In genomic region chr1:110600716-110601115, GRCh38 we compare ENCODE assay signal across 17 cellular contexts. TPM values are rescaled to one million over a fixed set of nuclear protein-coding genes. Genes with fewer than 3 reads are reported as not detected.
A peak's percentile ranks its signal among the peaks of the same experiment; 100 is the strongest.
DNase-seq lines count a peak whose midpoint lies in the region; ATAC-seq and TF ChIP-seq lines count a peak whose summit lies in the region.
"Had no signal": no experiment of that assay in that cellular context is flagged by ENCODE, and none has a peak within 500 bp of the region (broad histone marks: within the 10 kb centered on the region; RNA-seq: fewer than 3 reads in every experiment).

No MANE protein-coding gene starts in this region.

- no peaks in the 10 kb centered on the region for H3K36me3 ChIP-seq in right atrium auricular region
- H3K36me3 ChIP-seq: BLaER1, HAP-1 had no signal

- no peak overlapping the region for H3K4me3 ChIP-seq in right atrium auricular region
- H3K4me3 ChIP-seq: BLaER1, GM23248, HAP-1 had no signal

- no peaks in the 10 kb centered on the region for H3K4me1 Mint-ChIP-seq in type B pancreatic cell (ENCODE audit: unreplicated experiment)
- peaks cover under 1% of the 10 kb centered on the region for H3K4me1 Mint-ChIP-seq in stimulated activated naive CD8-positive, alpha-beta T cell treated with anti-CD3 and anti-CD28 coated beads, Interleukin-15, amount 100 ng/mL, for 72 hours
- H3K4me1 Mint-ChIP-seq: CD14-positive monocyte had no signal

- DNase-seq in cardiac septum (ENCODE audit: low spot score) (peak; percentile 54), right atrium auricular region (ENCODE audit: low spot score) (no peak), ecto neural progenitor cell (ENCODE audit: low spot score) (peak; percentile 25), mesenteric fat pad (ENCODE audit: low spot score) (peak; percentile 41), type B pancreatic cell (ENCODE audit: extremely low spot score, unreplicated experiment) (peak; percentile 24), NCI-H2196 (lab: John Stamatoyannopoulos, UW; ENCODE audit: unreplicated experiment) (no peak)
- DNase-seq in stimulated activated naive CD8-positive, alpha-beta T cell treated with anti-CD3 and anti-CD28 coated beads, Interleukin-15, amount 100 ng/mL, for 72 hours, result no peak
- DNase-seq: 8988T; Calu3; CD4-positive, alpha-beta memory T cell; DMS53; GM23248 had no signal

- peaks cover 80% of the 10 kb centered on the region for H3K27me3 Mint-ChIP-seq in type B pancreatic cell
- peaks cover 33% of the 10 kb centered on the region for H3K27me3 Mint-ChIP-seq in stimulated activated naive CD8-positive, alpha-beta T cell treated with anti-CD3 and anti-CD28 coated beads, Interleukin-15, amount 100 ng/mL, for 72 hours

- H3K27me3 ChIP-seq in right atrium auricular region, result peaks cover 0 to 6% of the 10 kb centered on the region in 2 donors

- H3K4me3 Mint-ChIP-seq in type B pancreatic cell, result no peak overlapping the region
- no peak overlapping the region for H3K4me3 Mint-ChIP-seq in stimulated activated naive CD8-positive, alpha-beta T cell treated with anti-CD3 and anti-CD28 coated beads, Interleukin-15, amount 100 ng/mL, for 72 hours
- H3K4me3 Mint-ChIP-seq: CD14-positive monocyte; CD4-positive, alpha-beta memory T cell had no signal

- H3K27ac ChIP-seq in right atrium auricular region, result no peak overlapping the region
- H3K27ac ChIP-seq: BLaER1, GM23248 had no signal

- intact Hi-C loops in cardiac septum (cut with DNase I), result no loop called here

- no peaks in the 10 kb centered on the region for H3K9me3 ChIP-seq in right atrium auricular region
- H3K9me3 ChIP-seq: BLaER1, HAP-1 had no signal

- no peak overlapping the region for H3K27ac Mint-ChIP-seq in type B pancreatic cell
- H3K27ac Mint-ChIP-seq in stimulated activated naive CD8-positive, alpha-beta T cell treated with anti-CD3 and anti-CD28 coated beads, Interleukin-15, amount 100 ng/mL, for 72 hours, result no peak overlapping the region
- H3K27ac Mint-ChIP-seq: CD14-positive monocyte; CD4-positive, alpha-beta memory T cell had no signal

- H3K36me3 Mint-ChIP-seq in type B pancreatic cell, result no peaks in the 10 kb centered on the region

- peaks cover 0 to 7% of the 10 kb centered on the region in 2 donors for H3K4me1 ChIP-seq in right atrium auricular region
- H3K4me1 ChIP-seq: HAP-1 had no signal

- TF ChIP-seq CTCF in right atrium auricular region (IDR thresholded peaks at IDR 0.05), result no peak
- no peak for TF ChIP-seq CTCF in type B pancreatic cell (conservative IDR thresholded peaks at IDR 0.05)

- no peaks in the 10 kb centered on the region for H3K9me3 Mint-ChIP-seq in type B pancreatic cell
- no peaks in the 10 kb centered on the region for H3K9me3 Mint-ChIP-seq in stimulated activated naive CD8-positive, alpha-beta T cell treated with anti-CD3 and anti-CD28 coated beads, Interleukin-15, amount 100 ng/mL, for 72 hours
- H3K9me3 Mint-ChIP-seq: CD4-positive, alpha-beta memory T cell had no signal

- no peak for ATAC-seq in stimulated activated naive CD8-positive, alpha-beta T cell treated with anti-CD3 and anti-CD28 coated beads, Interleukin-15, amount 100 ng/mL, for 72 hours
- no peak for ATAC-seq in GM21529 (IDR thresholded peaks at IDR 0.05; ENCODE audit: unreplicated experiment)
- ATAC-seq: HepG2 had no signal

RNA-seq across cellular contexts. Expression of gene KCNA2, which starts 5.4 kb away (rescaled TPM):
- total RNA-seq in cardiac septum, result 0.51 TPM
- total RNA-seq in right atrium auricular region, result under 1 TPM; 0.28 to 0.78 TPM
- total RNA-seq in mesenteric fat pad, result 1.5 TPM
- 0.40 and 1.1 TPM in 2 replicates for total RNA-seq in type B pancreatic cell (ENCODE audit: low replicate concordance)
- total RNA-seq: Calu3, GM23248, HepG2 had no signal

Comparison
In these comparisons a context has a peak if more than half of its experiments do, and no peak if none do; other contexts are left out.
1. DNase-seq: peak in cardiac septum (single experiment), ecto neural progenitor cell (single experiment), mesenteric fat pad (single experiment) and type B pancreatic cell (single experiment); none in right atrium auricular region (single experiment), stimulated activated naive CD8-positive, alpha-beta T cell treated with anti-CD3 and anti-CD28 coated beads, Interleukin-15, amount 100 ng/mL, for 72 hours (0 of 2) and NCI-H2196 (single experiment).